ENCODE assay signal across 33 cellular contexts in genomic region chr7:112338786-112339185, GRCh38.
"Had no signal": no experiment of that assay in that cellular context is flagged by ENCODE, and none has a peak within 500 bp of the region (broad histone marks: within the 10 kb centered on the region; RNA-seq: fewer than 3 reads in every experiment).

No MANE protein-coding gene starts in this region.

- FAIRE-seq: astrocyte, bronchial epithelial cell had no signal

- H3K36me3 ChIP-seq: adrenal gland, breast epithelium had no signal

- H3K4me3 ChIP-seq: adrenal gland, ascending aorta, body of pancreas, breast epithelium, cardiac muscle cell had no signal

- ATAC-seq: activated naive CD4-positive, alpha-beta T cell treated with anti-CD3 and anti-CD28 coated beads, Interleukin-2, amount 50 U/mL, for 72 hours; activated naive CD8-positive, alpha-beta T cell treated with anti-CD3 and anti-CD28 coated beads, Interleukin-2, amount 50 U/mL, for 24 hours; activated T-cell treated with anti-CD3 and anti-CD28 coated beads, Interleukin-2, amount 50 U/mL, for 4 hours; activated T-cell treated with anti-CD3 and anti-CD28 coated beads, Interleukin-2, amount 50 U/mL, for 72 hours; activated T-helper 17 cell treated with anti-CD3 and anti-CD28 coated beads, Interleukin-2, amount 50 U/mL, for 72 hours; body of pancreas had no signal

- DNase-seq: activated effector memory CD4-positive, alpha-beta T cell treated with anti-CD3 and anti-CD28 coated beads, Interleukin-2, amount 50 U/mL, for 16 hours; activated effector memory CD4-positive, alpha-beta T cell treated with Interleukin-2 at 50 U/mL for 16 hours; activated gamma-delta T cell; activated gamma-delta T cell treated with Interleukin-2 at 50 U/mL for 16 hours; activated naive CD4-positive, alpha-beta T cell; activated naive CD4-positive, alpha-beta T cell treated with anti-CD3 and anti-CD28 coated beads for 36 hours; activated naive CD4-positive, alpha-beta T cell treated with anti-CD3 and anti-CD28 coated beads, Interleukin-2, amount 10 ng/mL, durations not matched to agents 7 days and 5 days; activated naive CD4-positive, alpha-beta T cell treated with anti-CD3 and anti-CD28 coated beads, Interleukin-2, amount 50 U/mL, for 16 hours; activated naive CD4-positive, alpha-beta T cell treated with Interleukin-2 at 50 U/mL for 16 hours; activated naive CD8-positive, alpha-beta T cell treated with anti-CD3 and anti-CD28 coated beads for 36 hours; activated naive CD8-positive, alpha-beta T cell treated with anti-CD3 and anti-CD28 coated beads, Interleukin-2, amount 10 ng/mL, durations not matched to agents 7 days and 5 days; activated naive CD8-positive, alpha-beta T cell treated with anti-CD3 and anti-CD28 coated beads, Interleukin-2, amount 50 U/mL, for 24 hours; activated T-cell treated with anti-CD3 and anti-CD28 coated beads, Interleukin-2, amount 50 U/mL, for 24 hours; activated T-cell treated with anti-CD3 and anti-CD28 coated beads, Interleukin-2, amount 50 U/mL, for 4 hours; activated T-cell treated with anti-CD3 and anti-CD28 coated beads, Interleukin-2, amount 50 U/mL, for 48 hours; activated T-cell treated with anti-CD3 and anti-CD28 coated beads, Interleukin-2, amount 50 U/mL, for 72 hours; adrenal gland; amniotic stem cell; amygdala; anterior cingulate cortex; aorta; body of pancreas; brain microvascular endothelial cell; caudate nucleus; central memory CD4-positive, alpha-beta T cell; cerebellar nuclear complex had no signal

- H3K9me3 ChIP-seq: adrenal gland, ascending aorta, body of pancreas, breast epithelium had no signal

- H3K27ac ChIP-seq: adrenal gland, ascending aorta, body of pancreas, brain microvascular endothelial cell, breast epithelium, cardiac muscle cell had no signal

- H3K27me3 ChIP-seq: adrenal gland, ascending aorta, body of pancreas, brain microvascular endothelial cell, breast epithelium, cardiac muscle cell had no signal

- H3K4me1 ChIP-seq: adrenal gland, ascending aorta, breast epithelium had no signal
